17 cellular contexts compared by ENCODE assay signal in genomic region chr9:35042081-35042604, GRCh38. TPM values are rescaled to one million over a fixed set of nuclear protein-coding genes. Genes with fewer than 3 reads are reported as not detected.
A peak's percentile ranks its signal among the peaks of the same experiment; 100 is the strongest.
DNase-seq lines count a peak whose midpoint lies in the region; ATAC-seq and TF ChIP-seq lines count a peak whose summit lies in the region.
"Had no signal": no experiment of that assay in that cellular context is flagged by ENCODE, and none has a peak within 500 bp of the region (broad histone marks: within the 10 kb centered on the region; RNA-seq: fewer than 3 reads in every experiment).

No MANE protein-coding gene starts in this region.

- H3K4me3 ChIP-seq in fibroblast of villous mesenchyme (ENCODE audit: low read depth, low read length): no peak overlapping the region
- no peak overlapping the region for H3K4me3 ChIP-seq in effector memory CD4-positive, alpha-beta T cell (ENCODE audit: insufficient read depth, low read depth, low read length, poor library complexity, severe bottlenecking)
- H3K4me3 ChIP-seq: right atrium auricular region had no signal

- H3K27ac ChIP-seq in effector memory CD4-positive, alpha-beta T cell (ENCODE audit: insufficient read depth, low read length, poor library complexity, severe bottlenecking): no peak overlapping the region
- H3K27ac ChIP-seq: right atrium auricular region had no signal

- H3K27me3 ChIP-seq in effector memory CD4-positive, alpha-beta T cell (replicated peaks; ENCODE audit: control insufficient read depth, insufficient read depth, low read length, poor library complexity, severe bottlenecking): no peaks in the 10 kb centered on the region
- H3K27me3 ChIP-seq: right atrium auricular region had no signal

- no peak for ATAC-seq in HG03196 (IDR thresholded peaks at IDR 0.05; ENCODE audit: unreplicated experiment)

- DNase-seq in AG08395 (ENCODE audit: low spot score) (peak; percentile 32), HS-5 (ENCODE audit: low read depth) (peak; percentile 19), SKM-1 treated with dmso at 0.1 percent for 144 hours (lab: John Stamatoyannopoulos, UW; ENCODE audit: unreplicated experiment) (peak; percentile 27), fibroblast of villous mesenchyme (ENCODE audit: low read depth) (peak; percentile 51), islet precursor cell (no peak)
- no peak for DNase-seq in effector memory CD4-positive, alpha-beta T cell
- DNase-seq in effector CD4-positive, alpha-beta T cell: no peak
- DNase-seq: ACHN; activated CD4-positive, alpha-beta T cell treated with anti-CD3 and anti-CD28 coated beads, Interleukin-2, amount 10 ng/mL, durations not matched to agents 7 days and 5 days; activated naive CD4-positive, alpha-beta T cell treated with Interleukin-2 at 50 U/mL for 16 hours; cortex of kidney; GDM1; midbrain; SK-N-SH; substantia nigra had no signal

- H3K4me1 ChIP-seq in effector memory CD4-positive, alpha-beta T cell (ENCODE audit: control insufficient read depth, insufficient read depth, low read length, poor library complexity, severe bottlenecking): no peaks in the 10 kb centered on the region
- H3K4me1 ChIP-seq: right atrium auricular region had no signal

- peaks cover 25% of the 10 kb centered on the region for H3K36me3 ChIP-seq in effector memory CD4-positive, alpha-beta T cell (ENCODE audit: control insufficient read depth, insufficient read depth, low read length)

- no peak for TF ChIP-seq CTCF in fibroblast of villous mesenchyme (IDR thresholded peaks at IDR 0.05; ENCODE audit: insufficient read depth, low read depth, low read length)

- H3K9me3 ChIP-seq in effector memory CD4-positive, alpha-beta T cell (ENCODE audit: control insufficient read depth, low read length): no peaks in the 10 kb centered on the region
- H3K9me3 ChIP-seq: right atrium auricular region, SK-N-SH had no signal

RNA-seq across cellular contexts. Expression of gene VCP, which starts 30.3 kb away (rescaled TPM):
- 351 and 386 TPM in 2 replicates for total RNA-seq in fibroblast of villous mesenchyme

RNA-seq across cellular contexts. Expression of gene FANCG, which starts 37.6 kb away (rescaled TPM):
- total RNA-seq in fibroblast of villous mesenchyme: 22.5 and 23.7 TPM in 2 replicates

RNA-seq across cellular contexts. Expression of gene DNAJB5, which starts 52.6 kb away (rescaled TPM):
- 16.1 and 18.1 TPM in 2 replicates for total RNA-seq in fibroblast of villous mesenchyme

RNA-seq across cellular contexts. Expression of gene PIGO, which starts 54.2 kb away (rescaled TPM):
- 13.5 and 14.7 TPM in 2 replicates for total RNA-seq in fibroblast of villous mesenchyme

Comparison
In these comparisons a context has a peak if more than half of its experiments do, and no peak if none do; other contexts are left out.
1. DNase-seq: peak in AG08395 (single experiment), HS-5 (single experiment), SKM-1 treated with dmso at 0.1 percent for 144 hours (single experiment) and fibroblast of villous mesenchyme (single experiment); none in islet precursor cell (single experiment), effector memory CD4-positive, alpha-beta T cell (0 of 3) and effector CD4-positive, alpha-beta T cell (single experiment).